ENCODE assay signal across 8 cellular contexts in genomic region chr12:10749700-10750384, GRCh38. TPM values are rescaled to one million over a fixed set of nuclear protein-coding genes. Genes with fewer than 3 reads are reported as not detected.
DNase-seq lines count a peak whose midpoint lies in the region; ATAC-seq and TF ChIP-seq lines count a peak whose summit lies in the region.

No MANE protein-coding gene starts in this region.

- no peaks in the 10 kb centered on the region for H3K36me3 ChIP-seq in HEK293 (ENCODE audit: control insufficient read depth in 2 of 2, insufficient read depth in 1 of 2, low read length in 2 of 2)
- no peaks in the 10 kb centered on the region for H3K36me3 ChIP-seq in heart right ventricle
- no peaks in the 10 kb centered on the region for H3K36me3 ChIP-seq in uterus

- CTCF ChIA-PET in HEK293 (lab: Yijun Ruan, JAX) = interaction anchor here (0.6 to 3.0 kb wide), 47 partner anchors 9 to 739 kb away, joined by 3 to 21 read pairs (median 4); partner anchors contain the start of genes SMIM10L1 and YBX3

- H3K4me1 ChIP-seq in HEK293 (ENCODE audit: control insufficient read depth, insufficient read depth, low read length) = no peaks in the 10 kb centered on the region
- H3K4me1 ChIP-seq in heart right ventricle = peaks cover 0 to 16% (median 3%) of the 10 kb centered on the region in 9 donors
- no peaks in the 10 kb centered on the region for H3K4me1 ChIP-seq in uterus

- DNase-seq in GM04504 (ENCODE audit: low read depth) = peak; percentile 85
- DNase-seq in NAMALWA (ENCODE audit: low spot score) = peak; percentile 97
- peak; percentile 71 for DNase-seq in SKM-1 treated with dmso at 0.1 percent for 144 hours (lab: John Stamatoyannopoulos, UW; ENCODE audit: unreplicated experiment)
- DNase-seq in activated naive CD8-positive, alpha-beta T cell treated with anti-CD3 and anti-CD28 coated beads, Interleukin-2, amount 50 U/mL, for 16 hours (ENCODE audit: low read depth, low spot score) = peak; percentile 45
- peak; percentile 20 to 87 for DNase-seq in heart right ventricle
- DNase-seq in progenitor cell of endocrine pancreas (ENCODE audit: low spot score, unreplicated experiment) = peak; percentile 71
- DNase-seq in uterus = peak; percentile 75 to 84

- H3K27me3 Mint-ChIP-seq in progenitor cell of endocrine pancreas = peaks cover 3% of the 10 kb centered on the region

- H3K4me3 ChIP-seq in HEK293 (ENCODE audit: low read depth, low read length) (no peak overlapping the region; the same call in 1 of the 2 replicates), heart right ventricle (peak overlapping the region in 8 of 10 donors; percentile 8 to 46 (median 44)), uterus (peak overlapping the region; percentile 1 to 12)

- no peak overlapping the region for H3K27ac ChIP-seq in HEK293 (ENCODE audit: extremely low read depth, low read depth, low read length)
- H3K27ac ChIP-seq in heart right ventricle = peak overlapping the region in 6 of 10 donors; percentile 11 to 62 (median 42)
- H3K27ac ChIP-seq in uterus = peak overlapping the region; percentile 59 to 69

- intact Hi-C loops in heart right ventricle (cut with DNase I) (loop anchor here (1.0 to 10.0 kb wide), 12 partner anchors 27 to 515 kb away; partner anchors contain the start of genes MAGOHB (in 10 of the 10), STYK1 (in 1 of the 10) and YBX3 (in 1 of the 10)), uterus (cut with DNase I; ENCODE audit: low total_unique reads) (no loop called here)

- H3K4me1 Mint-ChIP-seq in progenitor cell of endocrine pancreas (ENCODE audit: low read depth) = peaks cover 8% of the 10 kb centered on the region

- H3K9me3 ChIP-seq in HEK293 (ENCODE audit: control insufficient read depth, insufficient read depth, low read depth, low read length) = no peaks in the 10 kb centered on the region; the same call in 1 of the 2 replicates
- no peaks in the 10 kb centered on the region for H3K9me3 ChIP-seq in heart right ventricle
- H3K9me3 ChIP-seq in uterus = no peaks in the 10 kb centered on the region

- peak overlapping the region; percentile 75 for H3K27ac Mint-ChIP-seq in progenitor cell of endocrine pancreas

- POLR2A ChIA-PET in HEK293 (lab: Yijun Ruan, JAX) = interaction anchor here (1.2 kb wide), 1 partner anchor 422 kb away, joined by 3 read pairs; the partner anchor contains the start of gene SMIM10L1

- peak; percentile 64 to 96 (median 92) for ATAC-seq in heart right ventricle

- no peaks in the 10 kb centered on the region for H3K36me3 Mint-ChIP-seq in progenitor cell of endocrine pancreas (ENCODE audit: insufficient read depth)

- H3K27me3 ChIP-seq in heart right ventricle (peaks cover 0 to 7% (median 0%) of the 10 kb centered on the region in 7 donors), uterus (no peaks in the 10 kb centered on the region)

- peak in 1 of 2 donors; percentile 10 for TF ChIP-seq POLR2A in uterus (IDR thresholded peaks at IDR 0.05)

- peaks cover 3% of the 10 kb centered on the region for H3K9me3 Mint-ChIP-seq in progenitor cell of endocrine pancreas (ENCODE audit: low read depth)

- 7 to 8% methylated on average over 17 of the region's 17 CpGs for WGBS in heart right ventricle, 2 donors

- TF ChIP-seq CTCF in HEK293 (tag by site-specific recombination; IDR thresholded peaks at IDR 0.05) (peak; percentile 89), heart right ventricle (IDR thresholded peaks at IDR 0.05) (peak; percentile 78 to 98 (median 88)), progenitor cell of endocrine pancreas (IDR thresholded peaks at IDR 0.05; ENCODE audit: unreplicated experiment) (peak; percentile 99), uterus (IDR thresholded peaks at IDR 0.05) (peak; percentile 91 to 94 (median 92))

- H3K4me3 Mint-ChIP-seq in progenitor cell of endocrine pancreas (ENCODE audit: low read depth) = peak overlapping the region; percentile 59

TF ChIP-seq in HEK293, 187 proteins besides CTCF, POLR2A, EP300 and RAD21 (continues in another document):
- TF ChIP-seq KLF17 (tag by site-specific recombination; IDR thresholded peaks at IDR 0.05) = peak; percentile 70; the same call in 1 of the 2 replicates
- no peak for TF ChIP-seq ZNF514 (tag by site-specific recombination; IDR thresholded peaks at IDR 0.05)
- peak; percentile 92 for TF ChIP-seq PRDM1 (tag by site-specific recombination; IDR thresholded peaks at IDR 0.05)
- TF ChIP-seq ZNF513 (tag by site-specific recombination; IDR thresholded peaks at IDR 0.05) = peak; percentile 30; the same call in 1 of the 2 replicates
- TF ChIP-seq ZNF19 (tag by site-specific recombination; IDR thresholded peaks at IDR 0.05; ENCODE audit: low read depth) = no peak
- no peak for TF ChIP-seq ZNF791 (tag by site-specific recombination; IDR thresholded peaks at IDR 0.05)
- TF ChIP-seq ZNF366 (tag by site-specific recombination; conservative IDR thresholded peaks at IDR 0.05) = peak; percentile 42; the same call in 1 of the 2 replicates
- no peak for TF ChIP-seq ZNF701 (tag by site-specific recombination; IDR thresholded peaks at IDR 0.05)
- TF ChIP-seq ZNF335 (tag by site-specific recombination; conservative IDR thresholded peaks at IDR 0.05) = peak; percentile 30
- TF ChIP-seq ZNF184 (tag by site-specific recombination; IDR thresholded peaks at IDR 0.05) = peak; percentile 51; the same call in 1 of the 2 replicates
- 0 out of 2 replicates have a peak, but pooled peaks have one; percentile 61 for TF ChIP-seq ZFP37 (tag by site-specific recombination; IDR thresholded peaks at IDR 0.05)
- peak; percentile 81 for TF ChIP-seq ZNF692 (tag by site-specific recombination; IDR thresholded peaks at IDR 0.05)
- peak; percentile 86 for TF ChIP-seq TRIM28 (IDR thresholded peaks at IDR 0.05; ENCODE audit: borderline replicate concordance, low read length)
- TF ChIP-seq SP7 (tag by site-specific recombination; IDR thresholded peaks at IDR 0.05) = peak; percentile 78
- TF ChIP-seq OSR2 (tag by site-specific recombination; IDR thresholded peaks at IDR 0.05) = 0 out of 2 replicates have a peak, but pooled peaks have one; percentile 29
- TF ChIP-seq ZNF76 (tag by site-specific recombination; IDR thresholded peaks at IDR 0.05; ENCODE audit: borderline replicate concordance, low read depth) = peak; percentile 38; the same call in 1 of the 2 replicates
- peak; percentile 91 for TF ChIP-seq ZBTB17 (tag by site-specific recombination; IDR thresholded peaks at IDR 0.05)
- peak; percentile 53 for TF ChIP-seq SETDB1 (IDR thresholded peaks at IDR 0.05; ENCODE audit: insufficient read length, low read length)
- 0 out of 2 replicates have a peak, but pooled peaks have one; percentile 36 for TF ChIP-seq ZNF843 (tag by site-specific recombination; IDR thresholded peaks at IDR 0.05)

RNA-seq across cellular contexts. Expression of gene YBX3, which starts 26.7 kb away (rescaled TPM):
- total RNA-seq in heart right ventricle (1,000 to 10,000 TPM in 1 of 10 donors, 100 to 1,000 TPM in 9; 516 to 1,012 (median 632) TPM), progenitor cell of endocrine pancreas (200 and 215 TPM in 2 replicates), uterus (100 to 1,000 TPM in 3 of 4 donors, 10 to 100 TPM in 1; 49.4 to 372 (median 216) TPM)
- polyA plus RNA-seq in heart right ventricle = 1,000 to 10,000 TPM in 1 of 2 donors, 100 to 1,000 TPM in 1; 244 to 1,254 TPM

RNA-seq across cellular contexts. Expression of gene TAS2R7, which starts 52.6 kb away (rescaled TPM):
- total RNA-seq in heart right ventricle (not detected), progenitor cell of endocrine pancreas (not detected in 2 replicates), uterus (under 1 TPM in 1 of 4 donors, not detected in 3; 0.28 TPM)
- polyA plus RNA-seq in heart right ventricle = not detected

RNA-seq across cellular contexts. Expression of gene TAS2R8, which starts 57.2 kb away (rescaled TPM):
- not detected for total RNA-seq in heart right ventricle
- polyA plus RNA-seq in heart right ventricle = not detected
- total RNA-seq in progenitor cell of endocrine pancreas = 0.24 TPM in 1 of 2 replicates, not detected in the other
- under 1 TPM in 1 of 4 donors, not detected in 3; 0.49 TPM for total RNA-seq in uterus

Comparison
In these comparisons a context has a peak if more than half of its experiments do, and no peak if none do; other contexts are left out.
1. DNase-seq: peak in every context shown above with its lines; median percentile 97 in NAMALWA; 85 in GM04504; 80 in uterus; 71 in SKM-1 treated with dmso at 0.1 percent for 144 hours; 71 in progenitor cell of endocrine pancreas; 54 in heart right ventricle; 45 in activated naive CD8-positive, alpha-beta T cell treated with anti-CD3 and anti-CD28 coated beads, Interleukin-2, amount 50 U/mL, for 16 hours.